ENCODE assay signal across 12 cellular contexts in genomic region chr12:46404225-46404631, GRCh38. TPM values are rescaled to one million over a fixed set of nuclear protein-coding genes. Genes with fewer than 3 reads are reported as not detected.
DNase-seq lines count a peak whose midpoint lies in the region; ATAC-seq, FAIRE-seq and TF ChIP-seq lines count a peak whose summit lies in the region.
"Had no signal": no experiment of that assay in that cellular context is flagged by ENCODE, and none has a peak within 500 bp of the region (broad histone marks: within the 10 kb centered on the region; RNA-seq: fewer than 3 reads in every experiment).

No MANE protein-coding gene starts in this region.

- H3K27ac ChIP-seq in astrocyte (ENCODE audit: low read depth, low read length) (peak overlapping the region; percentile 81), mucosa of rectum (ENCODE audit: low read depth in 2 of 2, low read length in 2 of 2) (peak overlapping the region; percentile 25 to 74), kidney (ENCODE audit: low read depth in 2 of 2, low read length in 2 of 2) (no peak overlapping the region)
- H3K27ac ChIP-seq: epithelial cell of prostate had no signal

- peak; percentile 68 for ATAC-seq in GM21723 (IDR thresholded peaks at IDR 0.05; ENCODE audit: unreplicated experiment)
- ATAC-seq in HG03039 (IDR thresholded peaks at IDR 0.05; ENCODE audit: unreplicated experiment) = no peak
- ATAC-seq in HG03442 (IDR thresholded peaks at IDR 0.05; ENCODE audit: unreplicated experiment) = no peak

- H4K20me1 ChIP-seq in astrocyte (ENCODE audit: insufficient read depth, low read length) = no peaks in the 10 kb centered on the region

- FAIRE-seq in astrocyte (lab: Jason Lieb, UNC) (peak; percentile 43), kidney (lab: Jason Lieb, UNC) (no peak)

- no peaks in the 10 kb centered on the region for H3K79me2 ChIP-seq in astrocyte (ENCODE audit: insufficient read depth, low read length)

- H3K36me3 Mint-ChIP-seq in astrocyte (ENCODE audit: low read depth, unreplicated experiment) = peaks cover 3% of the 10 kb centered on the region

- peak; percentile 77 for DNase-seq in AG08395 (ENCODE audit: low spot score)
- peak; percentile 97 for DNase-seq in astrocyte (ENCODE audit: low read depth)
- no peak for DNase-seq in kidney
- DNase-seq in HUDEP-2 (lab: John Stamatoyannopoulos, UW; ENCODE audit: unreplicated experiment in 76 of 76) = no peak
- DNase-seq: amygdala, islet precursor cell, NCI-H2081 treated with DMSO at 0.1 percent for 48 hours had no signal

- TF ChIP-seq CTCF in astrocyte (IDR thresholded peaks at IDR 0.05; ENCODE audit: insufficient read depth, low read depth, low read length) = no peak
- TF ChIP-seq CTCF in kidney (IDR thresholded peaks at IDR 0.05; ENCODE audit: borderline replicate concordance, extremely low read depth, insufficient read depth) = no peak

- H3K27me3 Mint-ChIP-seq in astrocyte (ENCODE audit: low read depth, unreplicated experiment) = no peaks in the 10 kb centered on the region

- H3K4me3 Mint-ChIP-seq in astrocyte (ENCODE audit: unreplicated experiment) = no peak overlapping the region

- no peaks in the 10 kb centered on the region for H3K9me3 ChIP-seq in astrocyte (ENCODE audit: insufficient read depth, low read depth, low read length)
- H3K9me3 ChIP-seq in mucosa of rectum (ENCODE audit: control insufficient read depth in 2 of 2, low read length in 2 of 2) = no peaks in the 10 kb centered on the region
- no peaks in the 10 kb centered on the region for H3K9me3 ChIP-seq in kidney (ENCODE audit: control insufficient read depth in 1 of 2, low read length in 2 of 2)

- H3K9me3 Mint-ChIP-seq in astrocyte (ENCODE audit: unreplicated experiment) = peaks cover 9% of the 10 kb centered on the region

- H3K36me3 ChIP-seq in astrocyte (ENCODE audit: insufficient read depth, low read length) (no peaks in the 10 kb centered on the region), mucosa of rectum (ENCODE audit: control insufficient read depth in 2 of 2, insufficient read depth in 2 of 2, low read length in 2 of 2) (no peaks in the 10 kb centered on the region), kidney (ENCODE audit: control insufficient read depth in 1 of 2, insufficient read depth in 2 of 2, low read length in 2 of 2) (no peaks in the 10 kb centered on the region)

- H3K4me1 ChIP-seq in astrocyte (ENCODE audit: insufficient read depth, low read length) (peaks cover 49% of the 10 kb centered on the region), mucosa of rectum (ENCODE audit: control insufficient read depth in 2 of 2, insufficient read depth in 2 of 2, low read length in 2 of 2) (peaks cover 8 to 20% of the 10 kb centered on the region in 2 donors), kidney (ENCODE audit: control insufficient read depth in 1 of 2, insufficient read depth in 1 of 2, low read depth in 1 of 2, low read length in 2 of 2) (no peaks in the 10 kb centered on the region)

- peak overlapping the region; percentile 41 for H3K27ac Mint-ChIP-seq in astrocyte (ENCODE audit: unreplicated experiment)

- H2AFZ ChIP-seq in astrocyte (ENCODE audit: low read depth, low read length) = no peak overlapping the region

- H3K27me3 ChIP-seq in astrocyte (ENCODE audit: insufficient read depth, low read length) (no peaks in the 10 kb centered on the region), mucosa of rectum (ENCODE audit: control insufficient read depth in 2 of 2, insufficient read depth in 2 of 2, low read length in 2 of 2) (no peaks in the 10 kb centered on the region)

- H3K4me3 ChIP-seq in astrocyte (ENCODE audit: insufficient read depth, low read depth, low read length) (no peak overlapping the region), mucosa of rectum (ENCODE audit: low read length in 2 of 2) (no peak overlapping the region), kidney (ENCODE audit: low read length in 2 of 2) (no peak overlapping the region)

- H3K9ac ChIP-seq in astrocyte (ENCODE audit: low read length) = peak overlapping the region; percentile 66
- H3K9ac ChIP-seq in mucosa of rectum (ENCODE audit: low read depth in 1 of 2, low read length in 2 of 2) = no peak overlapping the region
- H3K9ac ChIP-seq in kidney (ENCODE audit: low read length in 2 of 2) = no peak overlapping the region

- intact Hi-C loops in kidney (cut with DNase I) = no loop called here

- H3K4me2 ChIP-seq in astrocyte (ENCODE audit: low read length) = peak overlapping the region; percentile 65

- peaks cover 40% of the 10 kb centered on the region for H3K4me1 Mint-ChIP-seq in astrocyte (ENCODE audit: low read depth, unreplicated experiment)

RNA-seq across cellular contexts. Expression of gene SLC38A2, which starts 31.7 kb away (rescaled TPM):
- 378 and 421 TPM in 2 replicates for total RNA-seq in astrocyte
- total RNA-seq in kidney = 189 TPM
- polyA plus RNA-seq in kidney (ENCODE audit: insufficient read depth, low read depth, low replicate concordance) = 38.6 TPM

Comparison
In these comparisons a context has a peak if more than half of its experiments do, and no peak if none do; other contexts are left out.
1. DNase-seq: peak in AG08395 (single experiment) and astrocyte (single experiment); none in kidney (single experiment) and HUDEP-2 (0 of 76).
2. H3K27ac ChIP-seq: peak in astrocyte (single experiment) and mucosa of rectum (2 of 2); none in kidney (0 of 2).